Comparison of ENCODE assay signal across 8 cellular contexts in the genomic region with DNA sequence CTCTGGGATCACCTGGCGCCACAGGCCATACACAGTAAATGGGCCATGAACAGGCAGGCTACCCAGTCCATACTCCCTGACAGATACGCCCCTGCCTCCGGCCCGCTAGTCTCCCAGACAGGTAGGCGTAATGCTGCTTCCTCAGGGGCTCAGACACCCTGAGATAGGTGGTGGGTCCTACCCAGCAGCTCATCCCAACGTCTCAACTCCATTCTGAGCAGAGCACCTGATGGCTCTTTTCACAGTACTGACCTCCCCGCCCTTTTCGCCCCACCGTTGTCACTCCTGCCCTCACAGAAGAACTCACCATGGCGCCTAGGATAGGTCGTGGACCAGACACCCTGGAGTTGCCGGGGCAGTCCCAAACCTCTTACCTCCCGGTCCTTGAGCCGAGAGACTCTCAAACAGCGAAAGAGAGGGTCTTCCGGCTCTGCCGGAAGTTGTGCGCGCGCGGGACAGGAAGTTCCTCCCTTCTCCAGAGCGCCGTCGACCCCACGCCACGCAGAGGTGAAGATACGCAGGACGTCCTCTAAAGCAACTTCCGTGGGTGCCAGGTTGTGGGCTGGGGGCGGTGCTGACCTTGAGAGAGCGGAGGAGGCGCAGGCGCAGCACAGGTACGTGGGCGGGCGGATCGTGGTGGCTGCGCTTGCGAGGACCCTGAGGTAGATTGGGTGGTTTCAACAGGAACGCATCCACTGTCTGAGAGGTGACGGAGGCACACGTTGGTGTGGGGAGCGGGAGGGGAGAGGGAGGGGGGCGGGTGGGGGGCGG. TPM values are rescaled to one million over a fixed set of nuclear protein-coding genes. Genes with fewer than 3 reads are reported as not detected.
DNase-seq lines count a peak whose midpoint lies in the region; ATAC-seq, FAIRE-seq and TF ChIP-seq lines count a peak whose summit lies in the region.

A gene (minus strand): TSS at position 432 of the 771 bp plus-strand sequence. CDS start 122 bp downstream, at position 310.

- peak in 1 of 4 experiments; percentile 3 for TF ChIP-seq CTCF in uterus (IDR thresholded peaks at IDR 0.05)

- WGBS in right cardiac atrium, result under 1% methylated on average over 45 of the region's 45 CpGs

- H3K36me3 ChIP-seq in uterus, result no peaks in the 10 kb centered on the region

- TF ChIP-seq POLR2A in uterus (IDR thresholded peaks at IDR 0.05), result peak in 1 of 2 donors; percentile 38

- H3K27ac ChIP-seq in right cardiac atrium (ENCODE audit: low read length) (peak within 1 kb of the TSS; percentile 86), uterus (peak within 1 kb of the TSS; percentile 58 to 67)

- FAIRE-seq in GM18507 (lab: Jason Lieb, UNC), result peak; percentile 99

- H3K27me3 ChIP-seq in right cardiac atrium (ENCODE audit: control insufficient read depth, insufficient read depth) (no peaks in the 10 kb centered on the region), uterus (no peaks in the 10 kb centered on the region)

- no peaks in the 10 kb centered on the region for H3K4me1 ChIP-seq in right cardiac atrium (ENCODE audit: control insufficient read depth, insufficient read depth, low read length)
- no peaks in the 10 kb centered on the region for H3K4me1 ChIP-seq in uterus

- H3K4me3 ChIP-seq in right cardiac atrium (ENCODE audit: low read length), result peak within 1 kb of the TSS; percentile 97
- peak within 1 kb of the TSS; percentile 63 to 91 for H3K4me3 ChIP-seq in uterus

- no peaks in the 10 kb centered on the region for H3K9me3 ChIP-seq in right cardiac atrium (ENCODE audit: control insufficient read depth, low read length)
- H3K9me3 ChIP-seq in uterus, result no peaks in the 10 kb centered on the region

- DNase-seq in GM18507 (ENCODE audit: extremely low spot score, insufficient read length, low read depth), result peak; percentile 80
- DNase-seq in NCI-H1930 (lab: John Stamatoyannopoulos, UW), result peak; percentile 76 to 83
- peak; percentile 42 to 92 (median 80) for DNase-seq in anterior cingulate cortex (lab: John Stamatoyannopoulos, UW)
- peak; percentile 92 to 96 (median 95) for DNase-seq in right cardiac atrium
- peak; percentile 88 for DNase-seq in putamen (ENCODE audit: low spot score)
- peak; percentile 82 to 84 for DNase-seq in uterus

- intact Hi-C loops in T-helper 2 cell treated with Interferon-gamma antibody and Interleukin-4, amounts not matched to agents 100 ng/mL and 5 ng/mL, for 36 hours (cut with micrococcal nuclease), result loop anchor here (1.0 to 10.0 kb wide), 7 partner anchors 17 to 1651 kb away; a partner anchor contains a TSS
- intact Hi-C loops in right cardiac atrium (cut with DNase I), result no loop called here
- intact Hi-C loops in uterus (cut with DNase I; ENCODE audit: low total_unique reads), result no loop called here

- ATAC-seq in HG02973 (IDR thresholded peaks at IDR 0.05; ENCODE audit: unreplicated experiment), result peak; percentile 99
- ATAC-seq in right cardiac atrium, result peak; percentile 100

RNA-seq across cellular contexts. Expression of the gene that starts here (rescaled TPM):
- 26.1 and 29.1 TPM in 2 replicates for total RNA-seq in T-helper 2 cell treated with Interferon-gamma antibody and Interleukin-4, amounts not matched to agents 100 ng/mL and 5 ng/mL, for 36 hours
- total RNA-seq in right cardiac atrium, result 10 to 100 TPM; 11.1 to 12.6 (median 12.3) TPM
- 5.1 TPM for polyA plus RNA-seq in right cardiac atrium
- 10 to 100 TPM; 26.4 to 53.4 (median 42.2) TPM for total RNA-seq in uterus

Comparison
In these comparisons a context has a peak if more than half of its experiments do, and no peak if none do; other contexts are left out.
1. Peak in every context shown above with its lines: DNase-seq, ATAC-seq, H3K4me3 ChIP-seq and H3K27ac ChIP-seq.